Comparison of ENCODE assay signal across 24 cellular contexts in the genomic region with DNA sequence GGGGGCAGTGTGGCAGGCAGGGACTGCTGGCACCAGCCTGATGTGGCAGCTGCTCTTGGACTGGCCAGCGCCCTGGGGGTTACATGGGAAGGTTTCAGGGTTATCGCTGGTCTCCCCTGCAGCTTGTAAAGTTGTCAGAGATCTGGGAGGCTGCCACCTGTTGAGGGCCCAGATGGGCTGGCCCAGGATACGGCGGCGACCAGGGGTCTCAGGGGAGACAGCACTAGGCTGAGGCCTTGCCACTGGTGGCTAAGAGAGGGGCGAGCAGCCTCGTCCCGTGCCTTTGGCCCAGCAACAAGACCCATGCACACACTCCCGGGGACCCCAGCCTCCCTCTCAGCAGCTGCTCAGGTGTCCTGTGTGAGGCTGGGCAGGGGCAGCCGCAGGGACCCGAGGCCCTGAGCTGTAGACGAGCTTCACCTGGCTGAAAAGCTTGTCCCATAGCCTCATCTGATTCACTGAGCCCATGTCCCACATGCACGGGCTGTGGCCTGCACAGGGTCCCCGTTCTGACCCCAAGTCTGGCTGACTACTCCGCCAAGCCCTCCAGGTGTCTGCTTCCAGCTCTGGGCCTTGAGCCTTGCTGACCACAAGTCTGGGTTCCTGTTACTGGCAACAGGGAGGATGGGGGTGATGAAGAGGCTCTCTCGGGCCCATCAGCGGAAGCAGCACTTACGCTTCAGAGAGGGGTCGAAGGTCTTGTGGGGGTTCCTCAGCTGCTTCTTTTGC. TPM values are rescaled to one million over a fixed set of nuclear protein-coding genes. Genes with fewer than 3 reads are reported as not detected.
DNase-seq lines count a peak whose midpoint lies in the region; TF ChIP-seq lines count a peak whose summit lies in the region.
"Had no signal": no experiment of that assay in that cellular context is flagged by ENCODE, and none has a peak within 500 bp of the region (broad histone marks: within the 10 kb centered on the region; RNA-seq: fewer than 3 reads in every experiment).

No MANE protein-coding gene starts in this region.

- no peak for TF ChIP-seq CTCF in GM06990 (IDR thresholded peaks at IDR 0.05; ENCODE audit: insufficient read depth, low read length, poor library complexity, severe bottlenecking)
- TF ChIP-seq CTCF in VCaP (conservative IDR thresholded peaks at IDR 0.05): no peak
- no peak for TF ChIP-seq CTCF in neural crest cell (conservative IDR thresholded peaks at IDR 0.05)

- H3K4me3 ChIP-seq in GM06990 (replicated peaks; ENCODE audit: low read depth, low read length): no peak overlapping the region
- H3K4me3 ChIP-seq: body of pancreas, thyroid gland had no signal

- DNase-seq in NCI-H146 (lab: John Stamatoyannopoulos, UW) (peak; percentile 17), NCI-H146 treated with DMSO at 0.1 percent for 48 hours (lab: John Stamatoyannopoulos, UW; ENCODE audit: unreplicated experiment) (no peak), GM06990 (ENCODE audit: extremely low read depth, insufficient read length) (peak; percentile 22), neural crest cell (ENCODE audit: low read depth, low spot score) (no peak), NCI-H187 treated with DMSO at 0.1 percent for 48 hours (lab: John Stamatoyannopoulos, UW) (no peak), HT-29 (ENCODE audit: low spot score) (no peak)
- DNase-seq in activated CD8-positive, alpha-beta memory T cell treated with anti-CD3 and anti-CD28 coated beads, Interleukin-2, amount 50 U/mL, for 4 hours: no peak
- DNase-seq: activated naive CD4-positive, alpha-beta T cell; activated T-cell treated with anti-CD3 and anti-CD28 coated beads, Interleukin-2, amount 50 U/mL, for 4 hours; body of pancreas; CD8-positive, alpha-beta memory T cell; DMS53; NCI-H1105 treated with DMSO at 0.1 percent for 48 hours; NCI-H2081 treated with DMSO at 0.1 percent for 48 hours; NCI-H82; SHP77; stimulated activated naive CD8-positive, alpha-beta T cell treated with anti-CD3 and anti-CD28 coated beads, Interleukin-15, amount 100 ng/mL, for 72 hours; T-cell; thyroid gland had no signal

- H3K4me3 Mint-ChIP-seq in neural crest cell: peak overlapping the region; percentile 44
- H3K4me3 Mint-ChIP-seq: activated T-cell treated with anti-CD3 and anti-CD28 coated beads, Interleukin-2, amount 50 U/mL, for 4 hours; CD8-positive, alpha-beta memory T cell; memory B cell; stimulated activated naive CD8-positive, alpha-beta T cell treated with anti-CD3 and anti-CD28 coated beads, Interleukin-15, amount 100 ng/mL, for 72 hours; T-cell had no signal

- H3K27me3 ChIP-seq in GM06990 (replicated peaks; ENCODE audit: control insufficient read depth, insufficient read depth, low read length): no peaks in the 10 kb centered on the region
- H3K27me3 ChIP-seq: body of pancreas, thyroid gland had no signal

- H3K9me3 Mint-ChIP-seq in neural crest cell: no peaks in the 10 kb centered on the region
- H3K9me3 Mint-ChIP-seq: activated T-cell treated with anti-CD3 and anti-CD28 coated beads, Interleukin-2, amount 50 U/mL, for 4 hours; CD8-positive, alpha-beta memory T cell; IgD-negative memory B cell; memory B cell; stimulated activated naive CD8-positive, alpha-beta T cell treated with anti-CD3 and anti-CD28 coated beads, Interleukin-15, amount 100 ng/mL, for 72 hours; T-cell had no signal

- peaks cover 54% of the 10 kb centered on the region for H3K36me3 ChIP-seq in GM06990 (ENCODE audit: control insufficient read depth, insufficient read depth, low read length)

- H3K27me3 Mint-ChIP-seq in neural crest cell (ENCODE audit: low read depth): no peaks in the 10 kb centered on the region
- H3K27me3 Mint-ChIP-seq: CD8-positive, alpha-beta memory T cell; IgD-negative memory B cell; memory B cell; stimulated activated naive CD8-positive, alpha-beta T cell treated with anti-CD3 and anti-CD28 coated beads, Interleukin-15, amount 100 ng/mL, for 72 hours; T-cell had no signal

- no peak overlapping the region for H3K27ac Mint-ChIP-seq in neural crest cell (ENCODE audit: unreplicated experiment)
- H3K27ac Mint-ChIP-seq: memory B cell, T-cell had no signal

- no peaks in the 10 kb centered on the region for H3K4me1 Mint-ChIP-seq in neural crest cell
- H3K4me1 Mint-ChIP-seq: memory B cell had no signal

- no peaks in the 10 kb centered on the region for H3K36me3 Mint-ChIP-seq in neural crest cell (ENCODE audit: low read depth)
- H3K36me3 Mint-ChIP-seq: IgD-negative memory B cell had no signal

- peak overlapping the region; percentile 95 for H3K27ac ChIP-seq in VCaP
- H3K27ac ChIP-seq: body of pancreas, epithelial cell of prostate, thyroid gland had no signal

RNA-seq across cellular contexts. Expression of gene DUS1L, which starts 6.2 kb away (rescaled TPM):
- 126 and 131 TPM in 2 replicates for total RNA-seq in neural crest cell
- 320 and 339 TPM in 2 replicates for total RNA-seq in HT-29 (2014; rRNA removed; shearing (Covaris generic))

RNA-seq across cellular contexts. Expression of gene GPS1, which starts 7.7 kb away (rescaled TPM):
- 154 and 156 TPM in 2 replicates for total RNA-seq in neural crest cell
- total RNA-seq in HT-29 (2014; rRNA removed; shearing (Covaris generic)): 281 and 295 TPM in 2 replicates

RNA-seq across cellular contexts. Expression of gene RFNG, which starts 7.8 kb away (rescaled TPM):
- total RNA-seq in neural crest cell: 44.5 and 46.0 TPM in 2 replicates
- total RNA-seq in HT-29 (2014; rRNA removed; shearing (Covaris generic)): 49.5 and 52.6 TPM in 2 replicates

RNA-seq across cellular contexts. Expression of gene DCXR, which starts 21.9 kb away (rescaled TPM):
- total RNA-seq in neural crest cell: 198 and 199 TPM in 2 replicates
- 167 and 221 TPM in 2 replicates for total RNA-seq in HT-29 (2014; rRNA removed; shearing (Covaris generic))

RNA-seq across cellular contexts. Expression of gene RAC3, which starts 28.0 kb away (rescaled TPM):
- 73.6 and 75.0 TPM in 2 replicates for total RNA-seq in neural crest cell
- 68.7 and 71.3 TPM in 2 replicates for total RNA-seq in HT-29 (2014; rRNA removed; shearing (Covaris generic))
- total RNA-seq: A172 had no signal

Comparison
In these comparisons a context has a peak if more than half of its experiments do, and no peak if none do; other contexts are left out.
1. DNase-seq: peak in NCI-H146 (single experiment) and GM06990 (single experiment); none in NCI-H146 treated with DMSO at 0.1 percent for 48 hours (single experiment), neural crest cell (single experiment), activated CD8-positive, alpha-beta memory T cell treated with anti-CD3 and anti-CD28 coated beads, Interleukin-2, amount 50 U/mL, for 4 hours (single experiment), NCI-H187 treated with DMSO at 0.1 percent for 48 hours (single experiment) and HT-29 (single experiment).